8 cellular contexts compared by ENCODE assay signal in genomic region chr2:62506421-62506750, GRCh38. TPM values are rescaled to one million over a fixed set of nuclear protein-coding genes. Genes with fewer than 3 reads are reported as not detected.
A peak's percentile ranks its signal among the peaks of the same experiment; 100 is the strongest.
DNase-seq lines count a peak whose midpoint lies in the region; ATAC-seq and TF ChIP-seq lines count a peak whose summit lies in the region.

No MANE protein-coding gene starts in this region.

- POLR2A ChIA-PET in CD8-positive, alpha-beta T cell (lab: Charles Lee): interaction anchor here (0.9 kb wide), 1 partner anchor 10 kb away, joined by 4 read pairs; no protein-coding TSS in a partner anchor

- peaks cover 4% of the 10 kb centered on the region for H3K27me3 ChIP-seq in CD8-positive, alpha-beta T cell (ENCODE audit: insufficient read depth, low read length)
- H3K27me3 ChIP-seq in muscle layer of colon (ENCODE audit: control insufficient read depth in 1 of 2, insufficient read depth in 2 of 2, low read length in 2 of 2): no peaks in the 10 kb centered on the region

- peak overlapping the region; percentile 71 for H3K4me3 Mint-ChIP-seq in CD8-positive, alpha-beta T cell

- H3K36me3 ChIP-seq in CD8-positive, alpha-beta T cell (ENCODE audit: insufficient read depth, low read length): no peaks in the 10 kb centered on the region
- H3K36me3 ChIP-seq in muscle layer of colon (ENCODE audit: insufficient read depth, low read length): no peaks in the 10 kb centered on the region

- peak overlapping the region; percentile 44 for H3K4me3 ChIP-seq in CD8-positive, alpha-beta T cell (ENCODE audit: low read depth, low read length)
- H3K4me3 ChIP-seq in choroid plexus epithelial cell (ENCODE audit: low read depth, low read length): peak overlapping the region; percentile 80
- H3K4me3 ChIP-seq in muscle layer of colon (ENCODE audit: low read depth in 1 of 2, low read length in 2 of 2): peak overlapping the region; percentile 67 to 75

- no peaks in the 10 kb centered on the region for H3K9me3 ChIP-seq in CD8-positive, alpha-beta T cell (ENCODE audit: low read length)
- no peaks in the 10 kb centered on the region for H3K9me3 ChIP-seq in muscle layer of colon (ENCODE audit: low read length)

- H3K4me1 ChIP-seq in CD8-positive, alpha-beta T cell (ENCODE audit: insufficient read depth, low read length): peaks cover 5% of the 10 kb centered on the region
- H3K4me1 ChIP-seq in muscle layer of colon (ENCODE audit: insufficient read depth, low read length): peaks cover 6% of the 10 kb centered on the region

- H3K9me3 Mint-ChIP-seq in CD8-positive, alpha-beta T cell: no peaks in the 10 kb centered on the region

- peaks cover 26% of the 10 kb centered on the region for H3K27me3 Mint-ChIP-seq in CD8-positive, alpha-beta T cell (ENCODE audit: low read depth)

- TF ChIP-seq CTCF in CD8-positive, alpha-beta T cell (IDR thresholded peaks at IDR 0.05): no peak
- no peak for TF ChIP-seq CTCF in choroid plexus epithelial cell (conservative IDR thresholded peaks at IDR 0.05; ENCODE audit: low read depth, low read length)

- H3K9ac ChIP-seq in muscle layer of colon (ENCODE audit: low read length): peak overlapping the region; percentile 93

- intact Hi-C loops in CD8-positive, alpha-beta T cell (cut with DNase I, micrococcal nuclease): no loop called here
- intact Hi-C loops in head of caudate nucleus (cut with DNase I): no loop called here

- ATAC-seq in CD8-positive, alpha-beta T cell: no peak
- ATAC-seq in GM21367 (IDR thresholded peaks at IDR 0.05; ENCODE audit: unreplicated experiment) (peak; percentile 31), HG03571 (IDR thresholded peaks at IDR 0.05; ENCODE audit: unreplicated experiment) (peak; percentile 21)

- CTCF ChIA-PET in CD8-positive, alpha-beta T cell (lab: Charles Lee): no interaction called here

- no peak overlapping the region for H3K27ac Mint-ChIP-seq in CD8-positive, alpha-beta T cell

- peaks cover 9% of the 10 kb centered on the region for H3K4me1 Mint-ChIP-seq in CD8-positive, alpha-beta T cell (ENCODE audit: low read depth)

- H3K36me3 Mint-ChIP-seq in CD8-positive, alpha-beta T cell: no peaks in the 10 kb centered on the region

- H3K27ac ChIP-seq in CD8-positive, alpha-beta T cell (ENCODE audit: low read depth, low read length): no peak overlapping the region
- H3K27ac ChIP-seq in muscle layer of colon (ENCODE audit: low read depth, low read length): peak overlapping the region; percentile 89

- no peak for DNase-seq in CD8-positive, alpha-beta T cell
- DNase-seq in choroid plexus epithelial cell (ENCODE audit: low read depth) (no peak), HCEC 1CT (no peak), head of caudate nucleus (no peak)
- no peak for DNase-seq in activated effector memory CD4-positive, alpha-beta T cell treated with anti-CD3 and anti-CD28 coated beads, Interleukin-2, amount 50 U/mL, for 16 hours

RNA-seq across cellular contexts. Expression of gene TMEM17, which starts 0.4 kb away (rescaled TPM):
- not detected for total RNA-seq in CD8-positive, alpha-beta T cell
